In genomic region chr1:95117207-95118018, GRCh38 we compare ENCODE assay signal across 8 cellular contexts. TPM values are rescaled to one million over a fixed set of nuclear protein-coding genes. Genes with fewer than 3 reads are reported as not detected.
DNase-seq lines count a peak whose midpoint lies in the region; ATAC-seq, FAIRE-seq and TF ChIP-seq lines count a peak whose summit lies in the region.

Gene TLCD4, plus strand, starts transcription at chr1:95117355. Its CDS starts 26,547 bp downstream, at chr1:95143902.

- DNase-seq in AG09309 (ENCODE audit: low read depth) (no peak), GM19238 (ENCODE audit: insufficient read length, low spot score) (peak; percentile 18), OCI-LY7 (ENCODE audit: low spot score) (no peak), foreskin keratinocyte (peak in 1 of 2 donors; percentile 16), neural crest cell (ENCODE audit: low read depth, low spot score) (peak; percentile 56), urothelium cell line (ENCODE audit: low spot score) (peak; percentile 75)
- peak; percentile 9 for DNase-seq in activated T-helper 2 cell treated with anti-CD3 and anti-CD28 coated beads, Interferon-gamma antibody, Interleukin-2, Interleukin-4, amounts not matched to agents 10 μg/mL and 5 μg/mL and 100 μg/mL, durations not matched to agents 14 hours and 24 hours and 36 hours (ENCODE audit: low spot score)

- TF ChIP-seq CTCF in AG09309 (IDR thresholded peaks at IDR 0.05; ENCODE audit: control insufficient read depth, insufficient read depth, low read depth, low read length, missing control alignments) (no peak), OCI-LY7 (conservative IDR thresholded peaks at IDR 0.05; ENCODE audit: low read length) (no peak), foreskin keratinocyte (conservative IDR thresholded peaks at IDR 0.05) (no peak), neural crest cell (conservative IDR thresholded peaks at IDR 0.05) (no peak)

- H4K20me1 ChIP-seq in OCI-LY7 (ENCODE audit: insufficient read depth, low read length): no peaks in the 10 kb centered on the region

- peak within 1 kb of the TSS; percentile 62 for H3K4me2 ChIP-seq in OCI-LY7 (ENCODE audit: low read length)

- intact Hi-C loops in OCI-LY7 (cut with micrococcal nuclease; ENCODE audit: unreplicated experiment): loop anchor here (2.0 kb wide), 1 partner anchor 33 kb away; no protein-coding TSS in a partner anchor
- intact Hi-C loops in activated T-helper 2 cell treated with anti-CD3 and anti-CD28 coated beads, Interferon-gamma antibody, Interleukin-2, Interleukin-4, amounts not matched to agents 10 μg/mL and 5 μg/mL and 100 μg/mL, durations not matched to agents 14 hours and 24 hours and 36 hours (cut with micrococcal nuclease): no loop called here

- no peaks in the 10 kb centered on the region for H3K36me3 Mint-ChIP-seq in activated T-helper 2 cell treated with anti-CD3 and anti-CD28 coated beads, Interferon-gamma antibody, Interleukin-2, Interleukin-4, amounts not matched to agents 10 μg/mL and 5 μg/mL and 100 μg/mL, durations not matched to agents 14 hours and 24 hours and 36 hours (ENCODE audit: low read depth)
- H3K36me3 Mint-ChIP-seq in neural crest cell (ENCODE audit: low read depth): no peaks in the 10 kb centered on the region

- CTCF ChIA-PET in OCI-LY7 (lab: Charles Lee; ENCODE audit: unreplicated experiment): interaction anchor here (0.6 kb wide), 1 partner anchor 15 kb away, joined by 6 read pairs; no protein-coding TSS in a partner anchor

- H3K27me3 Mint-ChIP-seq in activated T-helper 2 cell treated with anti-CD3 and anti-CD28 coated beads, Interferon-gamma antibody, Interleukin-2, Interleukin-4, amounts not matched to agents 10 μg/mL and 5 μg/mL and 100 μg/mL, durations not matched to agents 14 hours and 24 hours and 36 hours (ENCODE audit: low read depth): peaks cover 57% of the 10 kb centered on the region
- H3K27me3 Mint-ChIP-seq in neural crest cell (ENCODE audit: low read depth): peaks cover 46% of the 10 kb centered on the region

- H3K36me3 ChIP-seq in OCI-LY7 (ENCODE audit: insufficient read depth, low read length): no peaks in the 10 kb centered on the region

- H3K79me2 ChIP-seq in OCI-LY7 (ENCODE audit: insufficient read depth, low read depth, low read length): no peaks in the 10 kb centered on the region

- no peaks in the 10 kb centered on the region for H3K9me2 ChIP-seq in OCI-LY7 (ENCODE audit: insufficient read depth, low read length)

- no peak within 1 kb of the TSS for H3K27ac Mint-ChIP-seq in activated T-helper 2 cell treated with anti-CD3 and anti-CD28 coated beads, Interferon-gamma antibody, Interleukin-2, Interleukin-4, amounts not matched to agents 10 μg/mL and 5 μg/mL and 100 μg/mL, durations not matched to agents 14 hours and 24 hours and 36 hours
- H3K27ac Mint-ChIP-seq in neural crest cell (ENCODE audit: unreplicated experiment): peak within 1 kb of the TSS; percentile 47

- no peaks in the 10 kb centered on the region for H3K9me3 ChIP-seq in OCI-LY7 (ENCODE audit: low read length)

- peaks cover 66% of the 10 kb centered on the region for H3K27me3 ChIP-seq in foreskin keratinocyte

- no peak within 1 kb of the TSS for H2AFZ ChIP-seq in OCI-LY7 (ENCODE audit: low read length)

- no peaks in the 10 kb centered on the region for H3K9me3 Mint-ChIP-seq in activated T-helper 2 cell treated with anti-CD3 and anti-CD28 coated beads, Interferon-gamma antibody, Interleukin-2, Interleukin-4, amounts not matched to agents 10 μg/mL and 5 μg/mL and 100 μg/mL, durations not matched to agents 14 hours and 24 hours and 36 hours
- H3K9me3 Mint-ChIP-seq in neural crest cell: no peaks in the 10 kb centered on the region

- H3K4me1 ChIP-seq in OCI-LY7 (ENCODE audit: insufficient read depth, low read length, poor library complexity, severe bottlenecking) (peaks cover 5% of the 10 kb centered on the region), foreskin keratinocyte (no peaks in the 10 kb centered on the region)

- peaks cover 7% of the 10 kb centered on the region for H3K4me1 Mint-ChIP-seq in activated T-helper 2 cell treated with anti-CD3 and anti-CD28 coated beads, Interferon-gamma antibody, Interleukin-2, Interleukin-4, amounts not matched to agents 10 μg/mL and 5 μg/mL and 100 μg/mL, durations not matched to agents 14 hours and 24 hours and 36 hours (ENCODE audit: low read depth)
- peaks cover 10% of the 10 kb centered on the region for H3K4me1 Mint-ChIP-seq in neural crest cell

- POLR2A ChIA-PET in OCI-LY7 (lab: Charles Lee): interaction anchor here (1.8 kb wide), 1 partner anchor 18 kb away, joined by 4 read pairs; no protein-coding TSS in a partner anchor

- no peak for FAIRE-seq in urothelium cell line (lab: Jason Lieb, UNC)

- peak; percentile 34 for ATAC-seq in HG03378 (IDR thresholded peaks at IDR 0.05; ENCODE audit: unreplicated experiment)
- peak; percentile 84 for ATAC-seq in foreskin keratinocyte

- H3K27ac ChIP-seq in OCI-LY7 (ENCODE audit: low read depth, low read length, poor library complexity, severe bottlenecking): no peak within 1 kb of the TSS
- H3K27ac ChIP-seq in foreskin keratinocyte: no peak within 1 kb of the TSS

- H3K4me3 ChIP-seq in AG09309 (ENCODE audit: control insufficient read depth, low read depth, low read length) (peak within 1 kb of the TSS; percentile 41), OCI-LY7 (ENCODE audit: low read depth, low read length, poor library complexity, severe bottlenecking) (peak within 1 kb of the TSS; percentile 50)

- H3K4me3 Mint-ChIP-seq in activated T-helper 2 cell treated with anti-CD3 and anti-CD28 coated beads, Interferon-gamma antibody, Interleukin-2, Interleukin-4, amounts not matched to agents 10 μg/mL and 5 μg/mL and 100 μg/mL, durations not matched to agents 14 hours and 24 hours and 36 hours (ENCODE audit: low read depth): peak within 1 kb of the TSS; percentile 78
- H3K4me3 Mint-ChIP-seq in neural crest cell: peak within 1 kb of the TSS; percentile 94

- BruUV-seq in OCI-LY7 (replicated peaks; lab: Mats Ljungman, UMichigan): no TSS peak

RNA-seq across cellular contexts. Expression of gene TLCD4, which starts in this region (rescaled TPM):
- total RNA-seq in OCI-LY7 (2014; rRNA removed; shearing (Covaris generic)): not detected in 2 replicates
- total RNA-seq in OCI-LY7 (2022) (not detected in 2 replicates), foreskin keratinocyte (0.10 and 0.11 TPM in 2 replicates), neural crest cell (0.89 and 1.2 TPM in 2 replicates)
- total RNA-seq in activated T-helper 2 cell treated with anti-CD3 and anti-CD28 coated beads, Interferon-gamma antibody, Interleukin-2, Interleukin-4, amounts not matched to agents 10 μg/mL and 5 μg/mL and 100 μg/mL, durations not matched to agents 14 hours and 24 hours and 36 hours: not detected in 2 replicates
- polyA plus RNA-seq in foreskin keratinocyte: 0.01 and 0.16 TPM in 2 replicates

Comparison
In these comparisons a context has a peak if more than half of its experiments do, and no peak if none do; other contexts are left out.
1. Peak in DNase-seq in activated T-helper 2 cell treated with anti-CD3 and anti-CD28 coated beads, Interferon-gamma antibody, Interleukin-2, Interleukin-4, amounts not matched to agents 10 μg/mL and 5 μg/mL and 100 μg/mL, durations not matched to agents 14 hours and 24 hours and 36 hours; RNA of the gene not detected or under 1 TPM.
2. Peak in ATAC-seq in foreskin keratinocyte; RNA of the gene not detected or under 1 TPM.
3. DNase-seq: peak in GM19238 (single experiment), neural crest cell (single experiment) and urothelium cell line (single experiment); none in AG09309 (single experiment) and OCI-LY7 (single experiment).